Comparison of ENCODE assay signal across 7 cellular contexts in the genomic region with DNA sequence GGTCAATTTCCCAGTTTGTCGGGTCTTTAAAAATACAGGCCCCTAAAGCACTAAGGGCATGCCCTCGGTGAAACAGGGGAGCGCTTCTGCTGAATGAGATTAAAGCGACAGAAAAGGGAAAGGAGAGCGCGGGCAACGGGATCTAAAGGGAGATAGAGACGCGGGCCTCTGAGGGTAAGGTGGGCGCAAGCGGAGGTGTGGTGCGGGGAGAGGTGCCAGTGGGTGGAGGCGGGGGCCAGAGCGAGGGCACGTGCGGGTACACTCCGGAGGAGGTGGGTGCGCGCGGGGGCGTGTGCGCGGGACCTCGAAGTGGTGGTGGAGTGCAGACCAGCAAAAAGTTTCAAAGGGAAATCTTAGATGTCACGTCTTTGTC. TPM values are rescaled to one million over a fixed set of nuclear protein-coding genes. Genes with fewer than 3 reads are reported as not detected.
DNase-seq lines count a peak whose midpoint lies in the region; ATAC-seq and TF ChIP-seq lines count a peak whose summit lies in the region.

No MANE protein-coding gene starts in this region.

- ATAC-seq in GM19324 (IDR thresholded peaks at IDR 0.05; ENCODE audit: low FRiP score, unreplicated experiment) (peak; percentile 31), HG03039 (IDR thresholded peaks at IDR 0.05; ENCODE audit: unreplicated experiment) (peak; percentile 19), right lobe of liver (peak; percentile 15 to 30 (median 20))
- ATAC-seq in stimulated activated effector memory CD8-positive, alpha-beta T cell treated with anti-CD3 and anti-CD28 coated beads, Interleukin-12 subunit alpha, Interleukin-12 subunit beta, amount 100 ng/mL, for 72 hours, result peak; percentile 20

- whole genome bisulfite sequencing in right lobe of liver (ENCODE audit: insufficient coverage, low coverage, low lambda C conversion rate, missing lambda C conversion rate), result 6% methylated on average over 18 of the region's 25 CpGs

- no peaks in the 10 kb centered on the region for H3K9me3 ChIP-seq in right lobe of liver

- DNase-seq in caudate nucleus (lab: John Stamatoyannopoulos, UW), result peak in 26 of 61 donors; percentile 6 to 62 (median 48)
- peak; percentile 51 to 69 (median 59) for DNase-seq in right lobe of liver
- DNase-seq in stimulated activated effector memory CD8-positive, alpha-beta T cell treated with anti-CD3 and anti-CD28 coated beads, Interleukin-12 subunit alpha, Interleukin-12 subunit beta, amount 100 ng/mL, for 72 hours (ENCODE audit: low spot score in 2 of 2), result peak; percentile 20 to 76
- no peak for DNase-seq in putamen (ENCODE audit: low spot score)

- no peak for TF ChIP-seq CTCF in right lobe of liver (IDR thresholded peaks at IDR 0.05)

- H3K9me3 Mint-ChIP-seq in T-helper 1 cell treated with Interleukin-12 subunit alpha and Interleukin-12 subunit beta and Interleukin-4 antibody, amounts not matched to agents 30 μg/mL and 1 μg/mL, for 36 hours, result no peaks in the 10 kb centered on the region
- H3K9me3 Mint-ChIP-seq in stimulated activated effector memory CD8-positive, alpha-beta T cell treated with anti-CD3 and anti-CD28 coated beads, Interleukin-12 subunit alpha, Interleukin-12 subunit beta, amount 100 ng/mL, for 72 hours, result no peaks in the 10 kb centered on the region

- intact Hi-C loops in right lobe of liver (cut with DNase I), result loop anchor here in 1 of 2 donors (5.0 kb wide), 1 partner anchor 326 kb away; a partner anchor contains a TSS

- peaks cover 0 to 32% (median 7%) of the 10 kb centered on the region in 4 donors for H3K4me1 ChIP-seq in right lobe of liver

- H3K27ac ChIP-seq in caudate nucleus (ENCODE audit: low read depth, low read length), result peak overlapping the region; percentile 78
- H3K27ac ChIP-seq in right lobe of liver, result peak overlapping the region; percentile 79 to 90 (median 81)

- no peaks in the 10 kb centered on the region for H3K27me3 ChIP-seq in right lobe of liver

- no peaks in the 10 kb centered on the region for H3K27me3 Mint-ChIP-seq in T-helper 1 cell treated with Interleukin-12 subunit alpha and Interleukin-12 subunit beta and Interleukin-4 antibody, amounts not matched to agents 30 μg/mL and 1 μg/mL, for 36 hours (ENCODE audit: low read depth)

- H3K27ac Mint-ChIP-seq in T-helper 1 cell treated with Interleukin-12 subunit alpha and Interleukin-12 subunit beta and Interleukin-4 antibody, amounts not matched to agents 30 μg/mL and 1 μg/mL, for 36 hours, result peak overlapping the region; percentile 88
- peak overlapping the region; percentile 100 for H3K27ac Mint-ChIP-seq in stimulated activated effector memory CD8-positive, alpha-beta T cell treated with anti-CD3 and anti-CD28 coated beads, Interleukin-12 subunit alpha, Interleukin-12 subunit beta, amount 100 ng/mL, for 72 hours

- H3K4me3 ChIP-seq in right lobe of liver, result peak overlapping the region; percentile 67 to 76 (median 69)

- H3K4me3 Mint-ChIP-seq in T-helper 1 cell treated with Interleukin-12 subunit alpha and Interleukin-12 subunit beta and Interleukin-4 antibody, amounts not matched to agents 30 μg/mL and 1 μg/mL, for 36 hours, result peak overlapping the region; percentile 97
- H3K4me3 Mint-ChIP-seq in stimulated activated effector memory CD8-positive, alpha-beta T cell treated with anti-CD3 and anti-CD28 coated beads, Interleukin-12 subunit alpha, Interleukin-12 subunit beta, amount 100 ng/mL, for 72 hours, result peak overlapping the region; percentile 100

- peaks cover 27% of the 10 kb centered on the region for H3K4me1 Mint-ChIP-seq in T-helper 1 cell treated with Interleukin-12 subunit alpha and Interleukin-12 subunit beta and Interleukin-4 antibody, amounts not matched to agents 30 μg/mL and 1 μg/mL, for 36 hours (ENCODE audit: low read depth)
- H3K4me1 Mint-ChIP-seq in stimulated activated effector memory CD8-positive, alpha-beta T cell treated with anti-CD3 and anti-CD28 coated beads, Interleukin-12 subunit alpha, Interleukin-12 subunit beta, amount 100 ng/mL, for 72 hours, result peaks cover 32% of the 10 kb centered on the region

- no peaks in the 10 kb centered on the region for H3K36me3 Mint-ChIP-seq in T-helper 1 cell treated with Interleukin-12 subunit alpha and Interleukin-12 subunit beta and Interleukin-4 antibody, amounts not matched to agents 30 μg/mL and 1 μg/mL, for 36 hours (ENCODE audit: low read depth)
- peaks cover 23% of the 10 kb centered on the region for H3K36me3 Mint-ChIP-seq in stimulated activated effector memory CD8-positive, alpha-beta T cell treated with anti-CD3 and anti-CD28 coated beads, Interleukin-12 subunit alpha, Interleukin-12 subunit beta, amount 100 ng/mL, for 72 hours

- no peak for TF ChIP-seq POLR2A in right lobe of liver (IDR thresholded peaks at IDR 0.05)

- H3K36me3 ChIP-seq in right lobe of liver, result no peaks in the 10 kb centered on the region

RNA-seq across cellular contexts. Expression of a gene that starts 0.8 kb away (rescaled TPM):
- 1 to 10 TPM; 5.8 to 8.8 (median 7.0) TPM for total RNA-seq in right lobe of liver
